Comparison of ENCODE assay signal across 23 cellular contexts in the genomic region with DNA sequence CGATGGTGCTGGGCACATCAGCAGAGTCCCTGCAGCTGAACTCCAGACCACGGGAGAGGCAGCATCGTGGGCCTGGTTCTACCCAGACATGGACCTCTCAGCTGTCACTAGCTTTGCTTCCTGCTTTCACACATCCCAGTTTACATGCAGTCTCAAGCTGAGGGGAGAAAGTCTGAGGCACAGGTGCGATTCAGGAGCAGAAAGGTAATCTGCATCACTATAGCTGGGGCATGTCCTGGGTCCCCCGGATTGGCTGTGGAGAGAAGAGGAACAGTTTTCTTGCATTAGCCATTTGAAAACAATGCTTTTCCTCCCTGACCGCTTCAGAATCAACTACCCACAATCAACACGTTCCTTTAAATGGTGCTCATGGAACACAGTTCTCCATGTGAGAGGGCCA. TPM values are rescaled to one million over a fixed set of nuclear protein-coding genes. Genes with fewer than 3 reads are reported as not detected.
DNase-seq lines count a peak whose midpoint lies in the region; ATAC-seq and TF ChIP-seq lines count a peak whose summit lies in the region.
"Had no signal": no experiment of that assay in that cellular context is flagged by ENCODE, and none has a peak within 500 bp of the region (broad histone marks: within the 10 kb centered on the region; RNA-seq: fewer than 3 reads in every experiment).

No MANE protein-coding gene starts in this region.

- CTCF ChIA-PET in WTC11 (lab: Charles Lee): interaction anchor here (1.1 to 2.0 kb wide), 3 partner anchors 8 to 373 kb away, joined by 3 to 9 read pairs (median 3); no protein-coding TSS in a partner anchor

- POLR2A ChIA-PET in WTC11 (lab: Charles Lee): no interaction called here

- H3K4me3 Mint-ChIP-seq in WTC11 (no peak overlapping the region), endothelial cell (ENCODE audit: unreplicated experiment) (peak overlapping the region; percentile 73), natural killer cell (no peak overlapping the region)
- H3K4me3 Mint-ChIP-seq: CD14-positive monocyte; CD4-positive, alpha-beta memory T cell; CD4-positive, CD25-positive, alpha-beta regulatory T cell; CD8-positive, alpha-beta memory T cell had no signal

- H3K27me3 ChIP-seq in heart right ventricle (no peaks in the 10 kb centered on the region), breast epithelium (no peaks in the 10 kb centered on the region)
- H3K27me3 ChIP-seq: BE2C, BLaER1 had no signal

- TF ChIP-seq POLR2A in breast epithelium (IDR thresholded peaks at IDR 0.05): no peak

- peak; percentile 83 for ATAC-seq in WTC11
- ATAC-seq in natural killer cell: no peak
- no peak for ATAC-seq in heart right ventricle
- ATAC-seq: GM12878 had no signal

- intact Hi-C loops in natural killer cell (cut with micrococcal nuclease): no loop called here
- intact Hi-C loops in heart right ventricle (cut with DNase I): loop anchor here in 4 of 10 donors (10.0 kb wide), 1 partner anchor 67 kb away; no protein-coding TSS in a partner anchor
- intact Hi-C loops in breast epithelium (cut with DNase I; ENCODE audit: low total_unique reads): no loop called here

- H3K27ac Mint-ChIP-seq in WTC11: no peak overlapping the region
- no peak overlapping the region for H3K27ac Mint-ChIP-seq in endothelial cell (ENCODE audit: unreplicated experiment)
- no peak overlapping the region for H3K27ac Mint-ChIP-seq in natural killer cell
- H3K27ac Mint-ChIP-seq: CD14-positive monocyte; CD4-positive, alpha-beta memory T cell; CD8-positive, alpha-beta memory T cell had no signal

- H3K27ac ChIP-seq in heart right ventricle (no peak overlapping the region), breast epithelium (no peak overlapping the region)
- H3K27ac ChIP-seq: BLaER1 had no signal

- no peak for DNase-seq in WTC11 (ENCODE audit: low spot score)
- no peak for DNase-seq in endothelial cell (ENCODE audit: low spot score)
- no peak for DNase-seq in natural killer cell
- DNase-seq in heart right ventricle: no peak
- DNase-seq in breast epithelium (ENCODE audit: low spot score in 2 of 2): no peak
- DNase-seq: 8988T; ACHN; BE2C; C1 segment of cervical spinal cord; CD4-positive, alpha-beta memory T cell; CD4-positive, CD25-positive, alpha-beta regulatory T cell; CD8-positive, alpha-beta memory T cell; COR-L47; DMS 273 treated with DMSO at 0.1 percent for 48 hours; DMS153; DMS53; DMS79; DND-41; EL; GDM1 had no signal

- H3K4me1 ChIP-seq in heart right ventricle (no peaks in the 10 kb centered on the region), breast epithelium (no peaks in the 10 kb centered on the region)
- H3K4me1 ChIP-seq: BE2C had no signal

- peaks cover 12% of the 10 kb centered on the region for H3K36me3 Mint-ChIP-seq in WTC11
- peaks cover 64% of the 10 kb centered on the region for H3K36me3 Mint-ChIP-seq in endothelial cell (ENCODE audit: low read depth, unreplicated experiment)
- no peaks in the 10 kb centered on the region for H3K36me3 Mint-ChIP-seq in natural killer cell

- H3K36me3 ChIP-seq in heart right ventricle: peaks cover 0 to 36% (median 6%) of the 10 kb centered on the region in 9 donors
- no peaks in the 10 kb centered on the region for H3K36me3 ChIP-seq in breast epithelium
- H3K36me3 ChIP-seq: BE2C, BLaER1 had no signal

- 86 to 88% methylated on average over 7 of the region's 7 CpGs for WGBS in heart right ventricle, 2 donors

- H3K9me3 ChIP-seq in heart right ventricle: peaks cover 0 to 11% (median 0%) of the 10 kb centered on the region in 11 donors
- H3K9me3 ChIP-seq in breast epithelium: no peaks in the 10 kb centered on the region
- H3K9me3 ChIP-seq: BE2C had no signal

- H3K4me3 ChIP-seq in heart right ventricle (no peak overlapping the region), breast epithelium (no peak overlapping the region)
- H3K4me3 ChIP-seq: BLaER1, GM12878 had no signal

- peaks cover 10% of the 10 kb centered on the region for H3K4me1 Mint-ChIP-seq in WTC11
- peaks cover 5% of the 10 kb centered on the region for H3K4me1 Mint-ChIP-seq in endothelial cell (ENCODE audit: unreplicated experiment)
- H3K4me1 Mint-ChIP-seq in natural killer cell: no peaks in the 10 kb centered on the region
- H3K4me1 Mint-ChIP-seq: CD4-positive, alpha-beta memory T cell; CD4-positive, CD25-positive, alpha-beta regulatory T cell; CD8-positive, alpha-beta memory T cell had no signal

- H3K27me3 Mint-ChIP-seq in WTC11 (ENCODE audit: low read depth) (peaks cover 81% of the 10 kb centered on the region), endothelial cell (ENCODE audit: unreplicated experiment) (peaks cover 12% of the 10 kb centered on the region), natural killer cell (ENCODE audit: low read depth in 2 of 2) (no peaks in the 10 kb centered on the region)
- H3K27me3 Mint-ChIP-seq: CD4-positive, alpha-beta memory T cell; CD4-positive, CD25-positive, alpha-beta regulatory T cell; CD8-positive, alpha-beta memory T cell had no signal

- no peak for TF ChIP-seq CTCF in WTC11 (IDR thresholded peaks at IDR 0.05)
- TF ChIP-seq CTCF in endothelial cell (IDR thresholded peaks at IDR 0.05; ENCODE audit: unreplicated experiment): no peak
- TF ChIP-seq CTCF in natural killer cell (IDR thresholded peaks at IDR 0.05): no peak
- no peak for TF ChIP-seq CTCF in heart right ventricle (IDR thresholded peaks at IDR 0.05)
- TF ChIP-seq CTCF in breast epithelium (IDR thresholded peaks at IDR 0.05): no peak

- H3K9me3 Mint-ChIP-seq in WTC11: peaks cover 30% of the 10 kb centered on the region
- peaks cover 4% of the 10 kb centered on the region for H3K9me3 Mint-ChIP-seq in endothelial cell (ENCODE audit: unreplicated experiment)
- H3K9me3 Mint-ChIP-seq in natural killer cell: no peaks in the 10 kb centered on the region
- H3K9me3 Mint-ChIP-seq: CD4-positive, CD25-positive, alpha-beta regulatory T cell; CD8-positive, alpha-beta memory T cell had no signal

TF ChIP-seq in WTC11, 78 proteins besides CTCF, POLR2A, EP300 and RAD21:
- TF ChIP-seq PRRX2 (CRISPR knock-in tag; IDR thresholded peaks at IDR 0.05) (no peak), CREB1 (CRISPR knock-in tag; IDR thresholded peaks at IDR 0.05) (no peak), IRF2 (CRISPR knock-in tag; IDR thresholded peaks at IDR 0.05; ENCODE audit: borderline replicate concordance, low read depth) (no peak), FOXP4 (CRISPR knock-in tag; IDR thresholded peaks at IDR 0.05) (no peak), TEAD1 (CRISPR knock-in tag; IDR thresholded peaks at IDR 0.05) (no peak), OVOL2 (CRISPR knock-in tag; IDR thresholded peaks at IDR 0.05; ENCODE audit: borderline replicate concordance) (no peak), ATF6 (CRISPR knock-in tag; IDR thresholded peaks at IDR 0.05) (no peak), SP1 (CRISPR knock-in tag; conservative IDR thresholded peaks at IDR 0.05) (no peak)
- TF ChIP-seq, protein P1, sequence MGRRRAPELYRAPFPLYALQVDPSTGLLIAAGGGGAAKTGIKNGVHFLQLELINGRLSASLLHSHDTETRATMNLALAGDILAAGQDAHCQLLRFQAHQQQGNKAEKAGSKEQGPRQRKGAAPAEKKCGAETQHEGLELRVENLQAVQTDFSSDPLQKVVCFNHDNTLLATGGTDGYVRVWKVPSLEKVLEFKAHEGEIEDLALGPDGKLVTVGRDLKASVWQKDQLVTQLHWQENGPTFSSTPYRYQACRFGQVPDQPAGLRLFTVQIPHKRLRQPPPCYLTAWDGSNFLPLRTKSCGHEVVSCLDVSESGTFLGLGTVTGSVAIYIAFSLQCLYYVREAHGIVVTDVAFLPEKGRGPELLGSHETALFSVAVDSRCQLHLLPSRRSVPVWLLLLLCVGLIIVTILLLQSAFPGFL (CRISPR knock-in tag; IDR thresholded peaks at IDR 0.05; ENCODE audit: borderline replicate concordance): no peak

RNA-seq across cellular contexts. Expression of gene PLAGL1, which starts 59.9 kb away (rescaled TPM):
- 1.6 to 1.9 TPM (median 1.7 TPM) in 3 replicates for total RNA-seq in WTC11 (2021)
- total RNA-seq in endothelial cell (ENCODE audit: unreplicated experiment): 294 TPM
- 10 to 100 TPM in 1 of 3 donors, 1 to 10 TPM in 2; 4.9 to 12.2 (median 6.8) TPM for total RNA-seq in natural killer cell
- 10 to 100 TPM in 6 of 10 donors, 1 to 10 TPM in 4; 9.0 to 24.6 (median 12.5) TPM for total RNA-seq in heart right ventricle
- 10 to 100 TPM in 1 of 2 donors, 1 to 10 TPM in 1; 5.4 to 24.6 TPM for polyA plus RNA-seq in heart right ventricle
- total RNA-seq in breast epithelium: 10 to 100 TPM; 17.8 to 22.9 (median 21.4) TPM

Comparison
In these comparisons a context has a peak if more than half of its experiments do, and no peak if none do; other contexts are left out.
1. RNA of gene PLAGL1, which starts 59.9 kb away (total RNA-seq): 294 TPM in endothelial cell (single experiment); 17.8 to 22.9 TPM in breast epithelium, 9.0 to 24.6 TPM in heart right ventricle, 4.9 to 12.2 TPM in natural killer cell and 1.6 to 1.9 TPM in WTC11; every median in the first group is over 10 times any median in the second.